Comparison of ENCODE assay signal across 17 cellular contexts in the genomic region with DNA sequence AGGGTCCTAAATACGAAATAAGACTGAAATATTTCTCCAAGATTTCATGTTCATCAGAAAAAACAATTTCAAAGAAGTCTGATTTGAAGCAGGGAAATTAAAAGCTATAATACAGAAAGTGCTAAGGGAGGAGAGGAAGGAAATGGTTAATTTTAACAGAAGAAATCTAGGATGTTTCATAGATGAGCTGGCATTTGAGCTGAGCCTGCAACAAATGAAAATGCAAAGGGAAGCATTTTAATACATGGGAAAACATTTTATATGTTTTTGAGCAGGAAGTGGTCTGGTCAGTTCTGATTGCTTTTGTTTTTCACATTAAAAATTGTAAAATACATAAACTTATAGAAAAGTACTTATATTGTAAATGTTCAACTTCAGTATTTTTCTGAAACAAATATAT. TPM values are rescaled to one million over a fixed set of nuclear protein-coding genes. Genes with fewer than 3 reads are reported as not detected.
DNase-seq lines count a peak whose midpoint lies in the region; ATAC-seq and TF ChIP-seq lines count a peak whose summit lies in the region.
"Had no signal": no experiment of that assay in that cellular context is flagged by ENCODE, and none has a peak within 500 bp of the region (broad histone marks: within the 10 kb centered on the region; RNA-seq: fewer than 3 reads in every experiment).

No MANE protein-coding gene starts in this region.

- H3K4me1 ChIP-seq in BLaER1 treated with 17β-estradiol and CSF1 and Interleukin-3, amounts not matched to agents 10 nM and 100 nM: peaks cover 0 to 84% (median 22%) of the 10 kb centered on the region in 10 experiments; a peak in 13 of 20 replicates
- H3K4me1 ChIP-seq in PC-9 (replicated peaks; ENCODE audit: insufficient read depth): peaks cover 44% of the 10 kb centered on the region
- H3K4me1 ChIP-seq in left lung: peaks cover 0 to 9% of the 10 kb centered on the region in 2 donors
- H3K4me1 ChIP-seq: prostate gland had no signal

- peaks cover 0 to 14% (median 0%) of the 10 kb centered on the region in 11 experiments; a peak in 5 of 22 replicates for H3K9me3 ChIP-seq in BLaER1 treated with 17β-estradiol and CSF1 and Interleukin-3, amounts not matched to agents 10 nM and 100 nM (replicated peaks in 1 of 11)
- H3K9me3 ChIP-seq in PC-9 (ENCODE audit: insufficient read depth, low read depth) (no peaks in the 10 kb centered on the region), left lung (no peaks in the 10 kb centered on the region)
- H3K9me3 ChIP-seq: esophagus squamous epithelium, prostate gland had no signal

- peak overlapping the region in 5 of 11 experiments; percentile 49 to 75 (median 63); a peak in 8 of 22 replicates for H3K27ac ChIP-seq in BLaER1 treated with 17β-estradiol and CSF1 and Interleukin-3, amounts not matched to agents 10 nM and 100 nM
- peak overlapping the region; percentile 53 for H3K27ac ChIP-seq in PC-9
- H3K27ac ChIP-seq in left lung: peak overlapping the region in 1 of 2 donors; percentile 13
- H3K27ac ChIP-seq: prostate gland, WERI-Rb-1 had no signal

- no peaks in the 10 kb centered on the region for H4K20me1 ChIP-seq in BLaER1 treated with 17β-estradiol and CSF1 and Interleukin-3, amounts not matched to agents 10 nM and 100 nM
- H4K20me1 ChIP-seq in PC-9 (ENCODE audit: insufficient read depth): no peaks in the 10 kb centered on the region

- intact Hi-C loops in PC-9 (cut with micrococcal nuclease; ENCODE audit: unreplicated experiment): loop anchor here (5.0 kb wide), 1 partner anchor 172 kb away; no protein-coding TSS in a partner anchor
- intact Hi-C loops in left lung (cut with DNase I): no loop called here

- H3K36me3 ChIP-seq in BLaER1 treated with 17β-estradiol and CSF1 and Interleukin-3, amounts not matched to agents 10 nM and 100 nM: no peaks in the 10 kb centered on the region
- H3K36me3 ChIP-seq in PC-9 (ENCODE audit: low read depth): no peaks in the 10 kb centered on the region
- H3K36me3 ChIP-seq in left lung: no peaks in the 10 kb centered on the region
- H3K36me3 ChIP-seq: esophagus squamous epithelium, prostate gland, WERI-Rb-1 had no signal

- CTCF ChIA-PET in PC-9 (lab: Charles Lee): interaction anchor here (0.9 kb wide), 1 partner anchor 17 kb away, joined by 3 read pairs; no protein-coding TSS in a partner anchor

- no peak for TF ChIP-seq CTCF in PC-9 (conservative IDR thresholded peaks at IDR 0.05)
- TF ChIP-seq CTCF in choroid plexus epithelial cell (conservative IDR thresholded peaks at IDR 0.05; ENCODE audit: low read depth, low read length): no peak
- TF ChIP-seq CTCF in left lung (IDR thresholded peaks at IDR 0.05): no peak

- BruUV-seq in PC-9 (replicated peaks; lab: Mats Ljungman, UMichigan): no TSS peak

- peaks cover 2% of the 10 kb centered on the region for H3K27me3 Mint-ChIP-seq in activated naive CD8-positive, alpha-beta T cell treated with anti-CD3 and anti-CD28 coated beads, Interleukin-2, amount 50 U/mL, for 24 hours
- H3K27me3 Mint-ChIP-seq: activated naive CD4-positive, alpha-beta T cell treated with anti-CD3 and anti-CD28 coated beads, Interleukin-2, amount 10 ng/mL, durations not matched to agents 7 days and 5 days had no signal

- H3K9me3 Mint-ChIP-seq in activated naive CD8-positive, alpha-beta T cell treated with anti-CD3 and anti-CD28 coated beads, Interleukin-2, amount 50 U/mL, for 24 hours: peaks cover 5% of the 10 kb centered on the region

- ATAC-seq in left lung: peak; percentile 30
- ATAC-seq in activated naive CD8-positive, alpha-beta T cell treated with anti-CD3 and anti-CD28 coated beads, Interleukin-2, amount 50 U/mL, for 24 hours: no peak
- ATAC-seq in GM18870 (IDR thresholded peaks at IDR 0.05; ENCODE audit: unreplicated experiment): no peak

- peaks cover 7% of the 10 kb centered on the region for H3K4me1 Mint-ChIP-seq in activated naive CD8-positive, alpha-beta T cell treated with anti-CD3 and anti-CD28 coated beads, Interleukin-2, amount 50 U/mL, for 24 hours

- H3K4me3 Mint-ChIP-seq in activated naive CD8-positive, alpha-beta T cell treated with anti-CD3 and anti-CD28 coated beads, Interleukin-2, amount 50 U/mL, for 24 hours: no peak overlapping the region
- H3K4me3 Mint-ChIP-seq: activated naive CD4-positive, alpha-beta T cell treated with anti-CD3 and anti-CD28 coated beads, Interleukin-2, amount 10 ng/mL, durations not matched to agents 7 days and 5 days had no signal

- peak overlapping the region in 4 of 11 experiments; percentile 20 to 70 (median 46); a peak in 6 of 22 replicates for H3K9ac ChIP-seq in BLaER1 treated with 17β-estradiol and CSF1 and Interleukin-3, amounts not matched to agents 10 nM and 100 nM

- no peak overlapping the region; the same call in 1 of the 2 replicates for H2AFZ ChIP-seq in PC-9

- no peaks in the 10 kb centered on the region for H3K27me3 ChIP-seq in BLaER1 treated with 17β-estradiol and CSF1 and Interleukin-3, amounts not matched to agents 10 nM and 100 nM
- no peaks in the 10 kb centered on the region for H3K27me3 ChIP-seq in PC-9 (ENCODE audit: insufficient read depth, low read depth)
- H3K27me3 ChIP-seq in left lung: no peaks in the 10 kb centered on the region
- H3K27me3 ChIP-seq: esophagus squamous epithelium had no signal

- peaks cover 14% of the 10 kb centered on the region for H3F3A ChIP-seq in PC-9 (ENCODE audit: insufficient read depth, low read depth)

- POLR2A ChIA-PET in PC-9 (lab: Charles Lee; ENCODE audit: unreplicated experiment): interaction anchor here (0.6 to 1.2 kb wide), 3 partner anchors 16 to 502 kb away, joined by 3 to 9 read pairs (median 5); no protein-coding TSS in a partner anchor

- H3K4me2 ChIP-seq in BLaER1 treated with 17β-estradiol and CSF1 and Interleukin-3, amounts not matched to agents 10 nM and 100 nM: peak overlapping the region in 7 of 11 experiments; percentile 8 to 90 (median 60); a peak in 12 of 22 replicates
- peak overlapping the region; percentile 28 for H3K4me2 ChIP-seq in PC-9

- H3K4me3 ChIP-seq in BLaER1 treated with 17β-estradiol and CSF1 and Interleukin-3, amounts not matched to agents 10 nM and 100 nM: no peak overlapping the region
- H3K4me3 ChIP-seq in PC-9: no peak overlapping the region
- no peak overlapping the region for H3K4me3 ChIP-seq in choroid plexus epithelial cell (ENCODE audit: low read depth, low read length)
- no peak overlapping the region for H3K4me3 ChIP-seq in left lung
- H3K4me3 ChIP-seq: esophagus squamous epithelium, prostate gland had no signal

- no peak overlapping the region for H3K27ac Mint-ChIP-seq in activated naive CD8-positive, alpha-beta T cell treated with anti-CD3 and anti-CD28 coated beads, Interleukin-2, amount 50 U/mL, for 24 hours
- H3K27ac Mint-ChIP-seq: activated naive CD4-positive, alpha-beta T cell treated with anti-CD3 and anti-CD28 coated beads, Interleukin-2, amount 10 ng/mL, durations not matched to agents 7 days and 5 days had no signal

- no peaks in the 10 kb centered on the region for H3K79me2 ChIP-seq in PC-9 (ENCODE audit: low read depth)

- peak in 1 of 2 experiments; percentile 71 for DNase-seq in PC-9
- peak; percentile 75 for DNase-seq in choroid plexus epithelial cell (ENCODE audit: low read depth)
- no peak for DNase-seq in left lung
- DNase-seq in activated naive CD8-positive, alpha-beta T cell treated with anti-CD3 and anti-CD28 coated beads, Interleukin-2, amount 50 U/mL, for 24 hours: no peak
- DNase-seq in activated naive CD4-positive, alpha-beta T cell (lab: John Stamatoyannopoulos, UW): no peak
- DNase-seq in 8988T: no peak
- DNase-seq: activated CD8-positive, alpha-beta memory T cell treated with anti-CD3 and anti-CD28 coated beads, Interleukin-2, amount 50 U/mL, for 4 hours; activated naive CD4-positive, alpha-beta T cell treated with anti-CD3 and anti-CD28 coated beads, Interleukin-2, amount 10 ng/mL, durations not matched to agents 7 days and 5 days; DMS79 treated with DMSO at 0.1 percent for 48 hours; esophagus squamous epithelium; islet precursor cell; Kasumi-1; NK-92 treated with Interleukin-12 subunit alpha and Interleukin-12 subunit beta, amount 100 ng/mL, for 24 hours; WERI-Rb-1 had no signal

- H3K9me2 ChIP-seq in PC-9 (ENCODE audit: insufficient read depth): no peaks in the 10 kb centered on the region

- H3K36me3 Mint-ChIP-seq in activated naive CD8-positive, alpha-beta T cell treated with anti-CD3 and anti-CD28 coated beads, Interleukin-2, amount 50 U/mL, for 24 hours (ENCODE audit: low read depth): no peaks in the 10 kb centered on the region
- H3K36me3 Mint-ChIP-seq: activated naive CD4-positive, alpha-beta T cell treated with anti-CD3 and anti-CD28 coated beads, Interleukin-2, amount 10 ng/mL, durations not matched to agents 7 days and 5 days had no signal

RNA-seq across cellular contexts. Expression of a gene that starts 17.2 kb away (rescaled TPM):
- total RNA-seq in PC-9 (2021): 31.1 and 38.2 TPM in 2 replicates
- total RNA-seq in left lung: 10 to 100 TPM; 22.7 to 31.8 TPM
